ENCODE assay signal across 10 cellular contexts in genomic region chr4:17336524-17336941, GRCh38.
DNase-seq lines count a peak whose midpoint lies in the region; ATAC-seq and TF ChIP-seq lines count a peak whose summit lies in the region.
"Had no signal": no experiment of that assay in that cellular context is flagged by ENCODE, and none has a peak within 500 bp of the region (broad histone marks: within the 10 kb centered on the region; RNA-seq: fewer than 3 reads in every experiment).

No MANE protein-coding gene starts in this region.

- no peaks in the 10 kb centered on the region for H3K36me3 ChIP-seq in CD8-positive, alpha-beta T cell (ENCODE audit: insufficient read depth, low read length)
- H3K36me3 ChIP-seq: BLaER1 had no signal

- H3K9me3 ChIP-seq in CD8-positive, alpha-beta T cell (ENCODE audit: low read length): no peaks in the 10 kb centered on the region
- H3K9me3 ChIP-seq: BLaER1 had no signal

- no peak overlapping the region for H3K27ac ChIP-seq in CD8-positive, alpha-beta T cell (ENCODE audit: low read depth, low read length)
- H3K27ac ChIP-seq: BLaER1 had no signal

- CTCF ChIA-PET in CD8-positive, alpha-beta T cell (lab: Charles Lee): interaction anchor here (0.9 to 2.5 kb wide), 2 partner anchors 10 to 13 kb away, joined by 3 to 11 read pairs; no protein-coding TSS in a partner anchor

- peaks cover 22% of the 10 kb centered on the region for H3K4me1 Mint-ChIP-seq in CD8-positive, alpha-beta T cell (ENCODE audit: low read depth)
- peaks cover 26% of the 10 kb centered on the region for H3K4me1 Mint-ChIP-seq in activated naive CD8-positive, alpha-beta T cell treated with anti-CD3 and anti-CD28 coated beads, Interleukin-2, amount 10 ng/mL, durations not matched to agents 7 days and 5 days
- H3K4me1 Mint-ChIP-seq: brain had no signal

- no peak overlapping the region for H3K4me3 ChIP-seq in CD8-positive, alpha-beta T cell (ENCODE audit: low read depth, low read length)
- H3K4me3 ChIP-seq: BLaER1 had no signal

- H3K27me3 ChIP-seq in CD8-positive, alpha-beta T cell (ENCODE audit: insufficient read depth, low read length): no peaks in the 10 kb centered on the region
- H3K27me3 ChIP-seq: BLaER1 had no signal

- POLR2A ChIA-PET in CD8-positive, alpha-beta T cell (lab: Charles Lee): no interaction called here
- POLR2A ChIA-PET in activated naive CD8-positive, alpha-beta T cell treated with anti-CD3 and anti-CD28 coated beads, Interleukin-2, amount 10 ng/mL, durations not matched to agents 7 days and 5 days (lab: Charles Lee): interaction anchor here (1.2 kb wide), 1 partner anchor 475 kb away, joined by 5 read pairs; the partner anchor contains the start of genes DCAF16 and NCAPG

- peaks cover 17% of the 10 kb centered on the region for H3K4me1 ChIP-seq in CD8-positive, alpha-beta T cell (ENCODE audit: insufficient read depth, low read length)
- H3K4me1 ChIP-seq: BLaER1 had no signal

- peak; percentile 32 to 86 (median 64) for DNase-seq in CD8-positive, alpha-beta T cell
- DNase-seq in SK-MEL-5 (ENCODE audit: low read depth, low spot score) (peak; percentile 7), NOMO-1 treated with DMSO at 0.1 percent for 48 hours (lab: John Stamatoyannopoulos, UW; ENCODE audit: unreplicated experiment) (no peak), midbrain (lab: John Stamatoyannopoulos, UW) (no peak), dedifferentiated amniotic fluid mesenchymal stem cell (ENCODE audit: extremely low spot score) (no peak)
- DNase-seq in activated naive CD8-positive, alpha-beta T cell treated with anti-CD3 and anti-CD28 coated beads, Interleukin-2, amount 10 ng/mL, durations not matched to agents 7 days and 5 days: peak; percentile 62
- DNase-seq in stimulated activated CD4-positive, alpha-beta T cell treated with anti-CD3 and anti-CD28 coated beads, Interleukin-1b, Interleukin-23, amount 100 ng/mL, for 4 hours (ENCODE audit: low read depth in 2 of 2): peak; percentile 46 to 64

- peak overlapping the region; percentile 91 for H3K27ac Mint-ChIP-seq in CD8-positive, alpha-beta T cell
- H3K27ac Mint-ChIP-seq in activated naive CD8-positive, alpha-beta T cell treated with anti-CD3 and anti-CD28 coated beads, Interleukin-2, amount 10 ng/mL, durations not matched to agents 7 days and 5 days: peak overlapping the region; percentile 85
- H3K27ac Mint-ChIP-seq: brain had no signal

- peak; percentile 95 for ATAC-seq in CD8-positive, alpha-beta T cell
- peak; percentile 98 for ATAC-seq in GM21786 (IDR thresholded peaks at IDR 0.05; ENCODE audit: unreplicated experiment)
- ATAC-seq in activated naive CD8-positive, alpha-beta T cell treated with anti-CD3 and anti-CD28 coated beads, Interleukin-2, amount 10 ng/mL, durations not matched to agents 7 days and 5 days (ENCODE audit: low read depth): peak; percentile 99

- no peaks in the 10 kb centered on the region for H3K9me3 Mint-ChIP-seq in CD8-positive, alpha-beta T cell
- H3K9me3 Mint-ChIP-seq in activated naive CD8-positive, alpha-beta T cell treated with anti-CD3 and anti-CD28 coated beads, Interleukin-2, amount 10 ng/mL, durations not matched to agents 7 days and 5 days: no peaks in the 10 kb centered on the region
- H3K9me3 Mint-ChIP-seq: brain had no signal

- peak overlapping the region; percentile 27 for H3K4me3 Mint-ChIP-seq in CD8-positive, alpha-beta T cell
- H3K4me3 Mint-ChIP-seq in activated naive CD8-positive, alpha-beta T cell treated with anti-CD3 and anti-CD28 coated beads, Interleukin-2, amount 10 ng/mL, durations not matched to agents 7 days and 5 days: peak overlapping the region; percentile 60
- H3K4me3 Mint-ChIP-seq: brain had no signal

- no peak for TF ChIP-seq CTCF in CD8-positive, alpha-beta T cell (IDR thresholded peaks at IDR 0.05)

- H3K36me3 Mint-ChIP-seq in CD8-positive, alpha-beta T cell: no peaks in the 10 kb centered on the region
- peaks cover 4% of the 10 kb centered on the region for H3K36me3 Mint-ChIP-seq in activated naive CD8-positive, alpha-beta T cell treated with anti-CD3 and anti-CD28 coated beads, Interleukin-2, amount 10 ng/mL, durations not matched to agents 7 days and 5 days
- H3K36me3 Mint-ChIP-seq: brain had no signal

- intact Hi-C loops in CD8-positive, alpha-beta T cell (cut with DNase I, micrococcal nuclease): loop anchor here in 1 of 2 experiments (2.0 to 5.0 kb wide), 3 partner anchors 240 to 686 kb away; partner anchors contain the start of genes DCAF16, LAP3, LCORL and NCAPG

- H3K27me3 Mint-ChIP-seq in CD8-positive, alpha-beta T cell (ENCODE audit: low read depth): no peaks in the 10 kb centered on the region
- no peaks in the 10 kb centered on the region for H3K27me3 Mint-ChIP-seq in activated naive CD8-positive, alpha-beta T cell treated with anti-CD3 and anti-CD28 coated beads, Interleukin-2, amount 10 ng/mL, durations not matched to agents 7 days and 5 days
- H3K27me3 Mint-ChIP-seq: brain had no signal

- in situ Hi-C loops in SK-MEL-5 (cut with HindIII; ENCODE audit: low pct_unique_long_range_greater_than_20kb, low sequenced_read_pairs): no loop called here

Comparison
In these comparisons a context has a peak if more than half of its experiments do, and no peak if none do; other contexts are left out.
1. DNase-seq: peak in CD8-positive, alpha-beta T cell (7 of 7), SK-MEL-5 (single experiment), activated naive CD8-positive, alpha-beta T cell treated with anti-CD3 and anti-CD28 coated beads, Interleukin-2, amount 10 ng/mL, durations not matched to agents 7 days and 5 days (single experiment) and stimulated activated CD4-positive, alpha-beta T cell treated with anti-CD3 and anti-CD28 coated beads, Interleukin-1b, Interleukin-23, amount 100 ng/mL, for 4 hours (2 of 2); none in NOMO-1 treated with DMSO at 0.1 percent for 48 hours (single experiment), midbrain (single experiment) and dedifferentiated amniotic fluid mesenchymal stem cell (single experiment).
2. Peak in every context shown above with its lines, with median percentiles within 50 percentile points of each other: ATAC-seq.